1 cellular context compared by ENCODE assay signal in genomic region chr2:88885679-88886402, GRCh38.
TF ChIP-seq lines count a peak whose summit lies in the region.

No MANE protein-coding gene starts in this region.

TF ChIP-seq in H1, 55 proteins besides CTCF, POLR2A, EP300 and RAD21 (continued from another document):
- TF ChIP-seq, protein P1, sequence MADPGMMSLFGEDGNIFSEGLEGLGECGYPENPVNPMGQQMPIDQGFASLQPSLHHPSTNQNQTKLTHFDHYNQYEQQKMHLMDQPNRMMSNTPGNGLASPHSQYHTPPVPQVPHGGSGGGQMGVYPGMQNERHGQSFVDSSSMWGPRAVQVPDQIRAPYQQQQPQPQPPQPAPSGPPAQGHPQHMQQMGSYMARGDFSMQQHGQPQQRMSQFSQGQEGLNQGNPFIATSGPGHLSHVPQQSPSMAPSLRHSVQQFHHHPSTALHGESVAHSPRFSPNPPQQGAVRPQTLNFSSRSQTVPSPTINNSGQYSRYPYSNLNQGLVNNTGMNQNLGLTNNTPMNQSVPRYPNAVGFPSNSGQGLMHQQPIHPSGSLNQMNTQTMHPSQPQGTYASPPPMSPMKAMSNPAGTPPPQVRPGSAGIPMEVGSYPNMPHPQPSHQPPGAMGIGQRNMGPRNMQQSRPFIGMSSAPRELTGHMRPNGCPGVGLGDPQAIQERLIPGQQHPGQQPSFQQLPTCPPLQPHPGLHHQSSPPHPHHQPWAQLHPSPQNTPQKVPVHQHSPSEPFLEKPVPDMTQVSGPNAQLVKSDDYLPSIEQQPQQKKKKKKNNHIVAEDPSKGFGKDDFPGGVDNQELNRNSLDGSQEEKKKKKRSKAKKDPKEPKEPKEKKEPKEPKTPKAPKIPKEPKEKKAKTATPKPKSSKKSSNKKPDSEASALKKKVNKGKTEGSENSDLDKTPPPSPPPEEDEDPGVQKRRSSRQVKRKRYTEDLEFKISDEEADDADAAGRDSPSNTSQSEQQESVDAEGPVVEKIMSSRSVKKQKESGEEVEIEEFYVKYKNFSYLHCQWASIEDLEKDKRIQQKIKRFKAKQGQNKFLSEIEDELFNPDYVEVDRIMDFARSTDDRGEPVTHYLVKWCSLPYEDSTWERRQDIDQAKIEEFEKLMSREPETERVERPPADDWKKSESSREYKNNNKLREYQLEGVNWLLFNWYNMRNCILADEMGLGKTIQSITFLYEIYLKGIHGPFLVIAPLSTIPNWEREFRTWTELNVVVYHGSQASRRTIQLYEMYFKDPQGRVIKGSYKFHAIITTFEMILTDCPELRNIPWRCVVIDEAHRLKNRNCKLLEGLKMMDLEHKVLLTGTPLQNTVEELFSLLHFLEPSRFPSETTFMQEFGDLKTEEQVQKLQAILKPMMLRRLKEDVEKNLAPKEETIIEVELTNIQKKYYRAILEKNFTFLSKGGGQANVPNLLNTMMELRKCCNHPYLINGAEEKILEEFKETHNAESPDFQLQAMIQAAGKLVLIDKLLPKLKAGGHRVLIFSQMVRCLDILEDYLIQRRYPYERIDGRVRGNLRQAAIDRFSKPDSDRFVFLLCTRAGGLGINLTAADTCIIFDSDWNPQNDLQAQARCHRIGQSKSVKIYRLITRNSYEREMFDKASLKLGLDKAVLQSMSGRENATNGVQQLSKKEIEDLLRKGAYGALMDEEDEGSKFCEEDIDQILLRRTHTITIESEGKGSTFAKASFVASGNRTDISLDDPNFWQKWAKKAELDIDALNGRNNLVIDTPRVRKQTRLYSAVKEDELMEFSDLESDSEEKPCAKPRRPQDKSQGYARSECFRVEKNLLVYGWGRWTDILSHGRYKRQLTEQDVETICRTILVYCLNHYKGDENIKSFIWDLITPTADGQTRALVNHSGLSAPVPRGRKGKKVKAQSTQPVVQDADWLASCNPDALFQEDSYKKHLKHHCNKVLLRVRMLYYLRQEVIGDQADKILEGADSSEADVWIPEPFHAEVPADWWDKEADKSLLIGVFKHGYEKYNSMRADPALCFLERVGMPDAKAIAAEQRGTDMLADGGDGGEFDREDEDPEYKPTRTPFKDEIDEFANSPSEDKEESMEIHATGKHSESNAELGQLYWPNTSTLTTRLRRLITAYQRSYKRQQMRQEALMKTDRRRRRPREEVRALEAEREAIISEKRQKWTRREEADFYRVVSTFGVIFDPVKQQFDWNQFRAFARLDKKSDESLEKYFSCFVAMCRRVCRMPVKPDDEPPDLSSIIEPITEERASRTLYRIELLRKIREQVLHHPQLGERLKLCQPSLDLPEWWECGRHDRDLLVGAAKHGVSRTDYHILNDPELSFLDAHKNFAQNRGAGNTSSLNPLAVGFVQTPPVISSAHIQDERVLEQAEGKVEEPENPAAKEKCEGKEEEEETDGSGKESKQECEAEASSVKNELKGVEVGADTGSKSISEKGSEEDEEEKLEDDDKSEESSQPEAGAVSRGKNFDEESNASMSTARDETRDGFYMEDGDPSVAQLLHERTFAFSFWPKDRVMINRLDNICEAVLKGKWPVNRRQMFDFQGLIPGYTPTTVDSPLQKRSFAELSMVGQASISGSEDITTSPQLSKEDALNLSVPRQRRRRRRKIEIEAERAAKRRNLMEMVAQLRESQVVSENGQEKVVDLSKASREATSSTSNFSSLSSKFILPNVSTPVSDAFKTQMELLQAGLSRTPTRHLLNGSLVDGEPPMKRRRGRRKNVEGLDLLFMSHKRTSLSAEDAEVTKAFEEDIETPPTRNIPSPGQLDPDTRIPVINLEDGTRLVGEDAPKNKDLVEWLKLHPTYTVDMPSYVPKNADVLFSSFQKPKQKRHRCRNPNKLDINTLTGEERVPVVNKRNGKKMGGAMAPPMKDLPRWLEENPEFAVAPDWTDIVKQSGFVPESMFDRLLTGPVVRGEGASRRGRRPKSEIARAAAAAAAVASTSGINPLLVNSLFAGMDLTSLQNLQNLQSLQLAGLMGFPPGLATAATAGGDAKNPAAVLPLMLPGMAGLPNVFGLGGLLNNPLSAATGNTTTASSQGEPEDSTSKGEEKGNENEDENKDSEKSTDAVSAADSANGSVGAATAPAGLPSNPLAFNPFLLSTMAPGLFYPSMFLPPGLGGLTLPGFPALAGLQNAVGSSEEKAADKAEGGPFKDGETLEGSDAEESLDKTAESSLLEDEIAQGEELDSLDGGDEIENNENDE (IDR thresholded peaks at IDR 0.05; ENCODE audit: insufficient replicate concordance, low read length): no peak
